8 cellular contexts compared by ENCODE assay signal in genomic region chr3:177195941-177196472, GRCh38. TPM values are rescaled to one million over a fixed set of nuclear protein-coding genes. Genes with fewer than 3 reads are reported as not detected.
A peak's percentile ranks its signal among the peaks of the same experiment; 100 is the strongest.
DNase-seq lines count a peak whose midpoint lies in the region; ATAC-seq and TF ChIP-seq lines count a peak whose summit lies in the region.

No MANE protein-coding gene starts in this region.

- peaks cover 54% of the 10 kb centered on the region for H3K4me1 Mint-ChIP-seq in activated CD4-positive, alpha-beta memory T cell treated with anti-CD3 and anti-CD28 coated beads for 36 hours (ENCODE audit: low read depth)

- H3K9me3 ChIP-seq in right cardiac atrium (ENCODE audit: control insufficient read depth, low read length) (no peaks in the 10 kb centered on the region), gastrocnemius medialis (no peaks in the 10 kb centered on the region)

- TF ChIP-seq CTCF in gastrocnemius medialis (IDR thresholded peaks at IDR 0.05 in 4 of 5, conservative IDR thresholded peaks at IDR 0.05 in 1 of 5), result no peak

- CTCF ChIA-PET in activated CD4-positive, alpha-beta memory T cell treated with anti-CD3 and anti-CD28 coated beads for 36 hours (lab: Charles Lee), result interaction anchor here (1.4 to 1.5 kb wide), 4 partner anchors 21 to 164 kb away, joined by 3 to 4 read pairs (median 4); no protein-coding TSS in a partner anchor

- 0% methylated on average over 12 of the region's 12 CpGs for WGBS in right cardiac atrium

- no peaks in the 10 kb centered on the region for H3K9me3 Mint-ChIP-seq in activated CD4-positive, alpha-beta memory T cell treated with anti-CD3 and anti-CD28 coated beads for 36 hours

- H3K27me3 ChIP-seq in right cardiac atrium (ENCODE audit: control insufficient read depth, insufficient read depth) (no peaks in the 10 kb centered on the region), gastrocnemius medialis (no peaks in the 10 kb centered on the region)

- in situ Hi-C loops in G401 (cut with HindIII; ENCODE audit: low sequenced_read_pairs) (no loop called here), KBM-7 (cut with MboI; ENCODE audit: low pct_unique_long_range_greater_than_20kb, low sequenced_read_pairs) (loop anchor here (10.0 kb wide), 1 partner anchor 159 kb away; no protein-coding TSS in a partner anchor), gastrocnemius medialis (cut with MboI; ENCODE audit: low sequenced_read_pairs in 4 of 4) (loop anchor here (5.0 to 25.0 kb wide), 6 partner anchors 134 to 589 kb away; no protein-coding TSS in a partner anchor)

- ATAC-seq in right cardiac atrium (no peak), gastrocnemius medialis (peak; percentile 6 to 7), HG02970 (IDR thresholded peaks at IDR 0.05; ENCODE audit: low FRiP score, unreplicated experiment) (no peak), HG03432 (IDR thresholded peaks at IDR 0.05; ENCODE audit: unreplicated experiment) (no peak), HG03135 (IDR thresholded peaks at IDR 0.05; ENCODE audit: unreplicated experiment) (no peak)

- peak overlapping the region; percentile 100 for H3K4me3 ChIP-seq in right cardiac atrium (ENCODE audit: low read length)
- H3K4me3 ChIP-seq in gastrocnemius medialis, result peak overlapping the region; percentile 72 to 92 (median 84)

- no peaks in the 10 kb centered on the region for H3K36me3 ChIP-seq in gastrocnemius medialis

- peak overlapping the region; percentile 90 for H3K4me3 Mint-ChIP-seq in activated CD4-positive, alpha-beta memory T cell treated with anti-CD3 and anti-CD28 coated beads for 36 hours

- peak overlapping the region; percentile 99 for H3K27ac Mint-ChIP-seq in activated CD4-positive, alpha-beta memory T cell treated with anti-CD3 and anti-CD28 coated beads for 36 hours

- no peaks in the 10 kb centered on the region for H3K27me3 Mint-ChIP-seq in activated CD4-positive, alpha-beta memory T cell treated with anti-CD3 and anti-CD28 coated beads for 36 hours

- H3K27ac ChIP-seq in right cardiac atrium (ENCODE audit: low read length) (peak overlapping the region; percentile 99), gastrocnemius medialis (peak overlapping the region; percentile 94 to 98 (median 96))

- TF ChIP-seq POLR2A in gastrocnemius medialis (IDR thresholded peaks at IDR 0.05), result no peak

- DNase-seq in G401 (ENCODE audit: low spot score) (peak; percentile 55), KBM-7 (peak; percentile 82), right cardiac atrium (no peak), gastrocnemius medialis (peak in 1 of 2 donors; percentile 7)
- DNase-seq in activated CD4-positive, alpha-beta memory T cell treated with anti-CD3 and anti-CD28 coated beads for 36 hours, result peak; percentile 39

- POLR2A ChIA-PET in activated CD4-positive, alpha-beta memory T cell treated with anti-CD3 and anti-CD28 coated beads for 36 hours (lab: Charles Lee), result interaction anchor here (0.6 to 5.6 kb wide), 3 partner anchors 82 to 232 kb away, joined by 3 to 79 read pairs (median 3); no protein-coding TSS in a partner anchor

- H3K36me3 Mint-ChIP-seq in activated CD4-positive, alpha-beta memory T cell treated with anti-CD3 and anti-CD28 coated beads for 36 hours, result peaks cover 17% of the 10 kb centered on the region

- intact Hi-C loops in activated CD4-positive, alpha-beta memory T cell treated with anti-CD3 and anti-CD28 coated beads for 36 hours (cut with micrococcal nuclease), result loop anchor here (2.0 to 5.0 kb wide), 5 partner anchors 49 to 1951 kb away; partner anchors contain the start of gene PIK3CA
- intact Hi-C loops in right cardiac atrium (cut with DNase I), result loop anchor here (2.0 to 10.0 kb wide), 5 partner anchors 131 to 161 kb away; no protein-coding TSS in a partner anchor
- intact Hi-C loops in gastrocnemius medialis (cut with DNase I; ENCODE audit: low total_unique reads), result loop anchor here (2.0 to 10.0 kb wide), 6 partner anchors 64 to 619 kb away; no protein-coding TSS in a partner anchor

- H3K4me1 ChIP-seq in right cardiac atrium (ENCODE audit: control insufficient read depth, insufficient read depth, low read length), result peaks cover 2% of the 10 kb centered on the region
- peaks cover 23 to 26% of the 10 kb centered on the region in 2 donors for H3K4me1 ChIP-seq in gastrocnemius medialis

RNA-seq across cellular contexts. Expression of gene TBL1XR1, which starts 1.3 kb away (rescaled TPM):
- 49.7 and 68.1 TPM in 2 replicates for total RNA-seq in G401 (2014; rRNA removed; shearing (Covaris generic))
- total RNA-seq in activated CD4-positive, alpha-beta memory T cell treated with anti-CD3 and anti-CD28 coated beads for 36 hours, result 100 to 1,000 TPM; 158 to 167 TPM
- total RNA-seq in right cardiac atrium (100 to 1,000 TPM; 137 to 145 (median 141) TPM), gastrocnemius medialis (10 to 100 TPM; 35.9 to 77.8 (median 49.2) TPM)
- polyA plus RNA-seq in right cardiac atrium, result 31.4 TPM

Comparison
In these comparisons a context has a peak if more than half of its experiments do, and no peak if none do; other contexts are left out.
1. DNase-seq: peak in G401 (single experiment), KBM-7 (single experiment) and activated CD4-positive, alpha-beta memory T cell treated with anti-CD3 and anti-CD28 coated beads for 36 hours (single experiment); none in right cardiac atrium (0 of 3).
2. ATAC-seq: peak in gastrocnemius medialis (2 of 2); none in right cardiac atrium (0 of 2), HG02970 (single experiment), HG03432 (single experiment) and HG03135 (single experiment).